In the genomic region with DNA sequence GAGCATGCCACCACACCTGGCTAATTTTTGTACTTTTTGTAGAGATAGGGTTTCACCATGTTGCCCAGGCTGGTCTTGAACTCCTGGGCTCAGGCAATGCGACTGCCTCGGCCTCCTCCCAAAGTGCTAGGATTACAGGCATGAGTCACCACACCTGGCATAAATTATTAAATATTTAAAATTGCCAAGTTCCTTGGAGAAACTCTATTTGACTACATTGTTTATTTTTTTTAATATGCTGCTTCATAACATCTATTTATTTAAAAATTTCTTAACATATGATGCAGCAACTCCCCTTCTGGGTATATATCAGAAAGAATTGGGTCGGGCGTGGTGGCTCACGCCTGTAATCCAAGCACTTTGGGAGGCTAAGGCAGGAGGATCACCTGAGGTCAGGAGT, we compare ENCODE assay signal across 1 cellular context.
TF ChIP-seq lines count a peak whose summit lies in the region.
"Not testable (repeated sequence)": the region's sequence is repeated elsewhere in the genome, so short reads cannot be mapped to it uniquely, and the experiment has no call there.

No MANE protein-coding gene starts in this region.

TF ChIP-seq in A549, 52 proteins besides CTCF, POLR2A, EP300 and RAD21:
- not testable (repeated sequence) for TF ChIP-seq FOSL2 (IDR thresholded peaks at IDR 0.05)
- peak; percentile 63 for TF ChIP-seq FOSL2 (CRISPR knock-in tag; IDR thresholded peaks at IDR 0.05)
TF ChIP-seq in A549: peak in this region for 1; not testable (repeated sequence) for 51.
